8 cellular contexts compared by ENCODE assay signal in genomic region chr1:111754964-111755320, GRCh38. TPM values are rescaled to one million over a fixed set of nuclear protein-coding genes. Genes with fewer than 3 reads are reported as not detected.
A peak's percentile ranks its signal among the peaks of the same experiment; 100 is the strongest.
DNase-seq lines count a peak whose midpoint lies in the region; ATAC-seq, FAIRE-seq and TF ChIP-seq lines count a peak whose summit lies in the region.

No MANE protein-coding gene starts in this region.

- no peak for TF ChIP-seq CTCF in fibroblast of the aortic adventitia (IDR thresholded peaks at IDR 0.05; ENCODE audit: insufficient read depth, low read length)
- TF ChIP-seq CTCF in neural progenitor cell (IDR thresholded peaks at IDR 0.05): no peak

- peak overlapping the region; percentile 88 for H3K4me2 ChIP-seq in neural progenitor cell

- POLR2A ChIA-PET in activated CD4-positive, alpha-beta memory T cell treated with anti-CD3 and anti-CD28 coated beads for 36 hours (lab: Charles Lee): interaction anchor here (1.2 to 1.7 kb wide), 3 partner anchors 16 to 308 kb away, joined by 3 to 12 read pairs (median 8); partner anchors contain the start of gene INKA2

- H3K27ac Mint-ChIP-seq in activated CD4-positive, alpha-beta memory T cell treated with anti-CD3 and anti-CD28 coated beads for 36 hours: peak overlapping the region; percentile 97
- H3K27ac Mint-ChIP-seq in neural progenitor cell: peak overlapping the region; percentile 96

- H3K4me1 ChIP-seq in neural progenitor cell: peaks cover 23% of the 10 kb centered on the region

- H3K79me2 ChIP-seq in neural progenitor cell (ENCODE audit: low read depth): peaks cover 39% of the 10 kb centered on the region

- H3K27me3 Mint-ChIP-seq in activated CD4-positive, alpha-beta memory T cell treated with anti-CD3 and anti-CD28 coated beads for 36 hours: no peaks in the 10 kb centered on the region
- peaks cover 2% of the 10 kb centered on the region for H3K27me3 Mint-ChIP-seq in neural progenitor cell (ENCODE audit: insufficient read depth, low read depth)

- peaks cover 11% of the 10 kb centered on the region for H4K20me1 ChIP-seq in neural progenitor cell (ENCODE audit: low read depth)

- peak overlapping the region; percentile 43 for H3K9ac ChIP-seq in neural progenitor cell

- no peak for TF ChIP-seq POLR2A in H54 (IDR thresholded peaks at IDR 0.05; ENCODE audit: low read depth, low read length)

- DNase-seq in EH (ENCODE audit: low read depth) (peak; percentile 78), H54 (ENCODE audit: insufficient read length, low spot score) (peak; percentile 64), NCI-H1930 (lab: John Stamatoyannopoulos, UW) (peak; percentile 37 to 38), fibroblast of the aortic adventitia (ENCODE audit: low read depth) (peak; percentile 66), neural progenitor cell (ENCODE audit: low spot score) (peak; percentile 69), NK-92 (lab: John Stamatoyannopoulos, UW; ENCODE audit: unreplicated experiment) (no peak)
- peak; percentile 55 for DNase-seq in activated CD4-positive, alpha-beta memory T cell treated with anti-CD3 and anti-CD28 coated beads for 36 hours

- H3K4me3 ChIP-seq in fibroblast of the aortic adventitia (ENCODE audit: low read depth, low read length): peak overlapping the region; percentile 98
- H3K4me3 ChIP-seq in neural progenitor cell: peak overlapping the region; percentile 68

- ATAC-seq in GM19328 (IDR thresholded peaks at IDR 0.05; ENCODE audit: unreplicated experiment): no peak

- H3K27me3 ChIP-seq in neural progenitor cell: no peaks in the 10 kb centered on the region

- peak overlapping the region; percentile 84 for H2AFZ ChIP-seq in neural progenitor cell (replicated peaks)

- peaks cover 23% of the 10 kb centered on the region for H3F3A ChIP-seq in neural progenitor cell (ENCODE audit: low read depth)

- peak overlapping the region; percentile 54 for H3K27ac ChIP-seq in neural progenitor cell

- CTCF ChIA-PET in activated CD4-positive, alpha-beta memory T cell treated with anti-CD3 and anti-CD28 coated beads for 36 hours (lab: Charles Lee): interaction anchor here (0.7 to 3.9 kb wide), 20 partner anchors 8 to 317 kb away, joined by 3 to 30 read pairs (median 5); partner anchors contain the start of genes ATP5PB, INKA2 and RAP1A

- peaks cover 8% of the 10 kb centered on the region for H3K36me3 Mint-ChIP-seq in activated CD4-positive, alpha-beta memory T cell treated with anti-CD3 and anti-CD28 coated beads for 36 hours
- peaks cover 4% of the 10 kb centered on the region for H3K36me3 Mint-ChIP-seq in neural progenitor cell

- no peaks in the 10 kb centered on the region for H3K9me3 ChIP-seq in neural progenitor cell (ENCODE audit: low read depth)

- peaks cover 32% of the 10 kb centered on the region for H3K4me1 Mint-ChIP-seq in activated CD4-positive, alpha-beta memory T cell treated with anti-CD3 and anti-CD28 coated beads for 36 hours (ENCODE audit: low read depth)
- H3K4me1 Mint-ChIP-seq in neural progenitor cell: peaks cover 16% of the 10 kb centered on the region

- peak overlapping the region; percentile 84 for H3K4me3 Mint-ChIP-seq in activated CD4-positive, alpha-beta memory T cell treated with anti-CD3 and anti-CD28 coated beads for 36 hours
- peak overlapping the region; percentile 95 for H3K4me3 Mint-ChIP-seq in neural progenitor cell

- intact Hi-C loops in activated CD4-positive, alpha-beta memory T cell treated with anti-CD3 and anti-CD28 coated beads for 36 hours (cut with micrococcal nuclease): loop anchor here (1.0 to 5.0 kb wide), 11 partner anchors 16 to 1083 kb away; partner anchors contain the start of genes ATP5PB, DENND2D, INKA2 and RAP1A

- H3K9me3 Mint-ChIP-seq in activated CD4-positive, alpha-beta memory T cell treated with anti-CD3 and anti-CD28 coated beads for 36 hours: no peaks in the 10 kb centered on the region
- H3K9me3 Mint-ChIP-seq in neural progenitor cell: no peaks in the 10 kb centered on the region

- no peak for FAIRE-seq in H54 (lab: Jason Lieb, UNC)

- peaks cover 5% of the 10 kb centered on the region for H3K36me3 ChIP-seq in neural progenitor cell

RNA-seq across cellular contexts. Expression of gene DDX20, which starts 0.8 kb away (rescaled TPM):
- total RNA-seq in activated CD4-positive, alpha-beta memory T cell treated with anti-CD3 and anti-CD28 coated beads for 36 hours: 10 to 100 TPM; 14.2 to 15.9 TPM
- total RNA-seq in fibroblast of the aortic adventitia (ENCODE audit: low replicate concordance): 16.7 and 17.1 TPM in 2 replicates
- total RNA-seq in neural progenitor cell (ENCODE audit: low replicate concordance): 30.4 and 31.9 TPM in 2 replicates

RNA-seq across cellular contexts. Expression of gene INKA2, which starts 15.7 kb away (rescaled TPM):
- 1 to 10 TPM; 1.4 to 2.3 TPM for total RNA-seq in activated CD4-positive, alpha-beta memory T cell treated with anti-CD3 and anti-CD28 coated beads for 36 hours
- 0.27 TPM in 1 of 2 replicates, not detected in the other for total RNA-seq in fibroblast of the aortic adventitia (ENCODE audit: low replicate concordance)
- total RNA-seq in neural progenitor cell (ENCODE audit: low replicate concordance): 2.4 TPM in 1 of 2 replicates, not detected in the other
